30 cellular contexts compared by ENCODE assay signal in genomic region chr5:151449836-151450235, GRCh38. TPM values are rescaled to one million over a fixed set of nuclear protein-coding genes. Genes with fewer than 3 reads are reported as not detected.
DNase-seq lines count a peak whose midpoint lies in the region; ATAC-seq, FAIRE-seq and TF ChIP-seq lines count a peak whose summit lies in the region.
"Had no signal": no experiment of that assay in that cellular context is flagged by ENCODE, and none has a peak within 500 bp of the region (broad histone marks: within the 10 kb centered on the region; RNA-seq: fewer than 3 reads in every experiment).

No MANE protein-coding gene starts in this region.

- H3K9me3 ChIP-seq in astrocyte (ENCODE audit: insufficient read depth, low read depth, low read length) (no peaks in the 10 kb centered on the region), hepatocyte (ENCODE audit: low read depth) (no peaks in the 10 kb centered on the region)
- H3K9me3 ChIP-seq: breast epithelium, testis, vagina had no signal

- POLR2A ChIA-PET in activated CD8-positive, alpha-beta T cell treated with anti-CD3 and anti-CD28 coated beads for 36 hours (lab: Charles Lee), result interaction anchor here (0.7 to 0.8 kb wide), 2 partner anchors 18 to 1668 kb away, joined by 3 to 4 read pairs; no protein-coding TSS in a partner anchor

- no peak for TF ChIP-seq CTCF in astrocyte (IDR thresholded peaks at IDR 0.05; ENCODE audit: insufficient read depth, low read depth, low read length)
- TF ChIP-seq CTCF in hepatocyte (IDR thresholded peaks at IDR 0.05; ENCODE audit: poor library complexity), result no peak
- TF ChIP-seq CTCF in activated CD8-positive, alpha-beta T cell treated with anti-CD3 and anti-CD28 coated beads for 36 hours (IDR thresholded peaks at IDR 0.05), result no peak

- H3K4me2 ChIP-seq in astrocyte (ENCODE audit: low read length), result peak overlapping the region; percentile 99
- peak overlapping the region; percentile 97 for H3K4me2 ChIP-seq in hepatocyte

- no peak overlapping the region for H3K4me3 ChIP-seq in astrocyte (ENCODE audit: insufficient read depth, low read depth, low read length)
- no peak overlapping the region for H3K4me3 ChIP-seq in hepatocyte
- H3K4me3 ChIP-seq: neural progenitor cell, vagina had no signal

- H3K79me2 ChIP-seq in astrocyte (ENCODE audit: insufficient read depth, low read length), result peaks cover 38% of the 10 kb centered on the region
- H3K79me2 ChIP-seq in hepatocyte, result peaks cover 44% of the 10 kb centered on the region

- H3K27me3 Mint-ChIP-seq in astrocyte (ENCODE audit: low read depth, unreplicated experiment), result peaks cover 8% of the 10 kb centered on the region
- H3K27me3 Mint-ChIP-seq in activated CD8-positive, alpha-beta T cell treated with anti-CD3 and anti-CD28 coated beads for 36 hours, result peaks cover 7% of the 10 kb centered on the region

- H3K27ac Mint-ChIP-seq in astrocyte (ENCODE audit: unreplicated experiment), result no peak overlapping the region
- no peak overlapping the region for H3K27ac Mint-ChIP-seq in activated CD8-positive, alpha-beta T cell treated with anti-CD3 and anti-CD28 coated beads for 36 hours
- H3K27ac Mint-ChIP-seq: activated B cell treated with CpG ODN at 0.5 μM for 24 hours, neural progenitor cell, progenitor cell of endocrine pancreas had no signal

- peak; percentile 18 to 28 for DNase-seq in SHP77 (lab: John Stamatoyannopoulos, UW)
- DNase-seq in SHP77 treated with DMSO at 0.1 percent for 48 hours (lab: John Stamatoyannopoulos, UW), result no peak
- no peak for DNase-seq in astrocyte (ENCODE audit: low read depth)
- DNase-seq in hepatocyte (ENCODE audit: low spot score), result no peak
- no peak for DNase-seq in NCI-H2171 treated with DMSO at 0.1 percent for 48 hours (lab: John Stamatoyannopoulos, UW)
- no peak for DNase-seq in activated CD8-positive, alpha-beta T cell treated with anti-CD3 and anti-CD28 coated beads for 36 hours
- DNase-seq: activated B cell treated with CpG ODN at 0.5 μM for 24 hours; activated naive CD4-positive, alpha-beta T cell treated with anti-CD3 and anti-CD28 coated beads, Interleukin-2, amount 50 U/mL, for 16 hours; amniotic stem cell; DMS53; effector memory CD8-positive, alpha-beta T cell; foreskin keratinocyte; GDM1; H7; left cardiac atrium; NCI-H1436 treated with DMSO at 0.1 percent for 48 hours; NCI-H446; NK-92 treated with Interleukin-12 subunit alpha and Interleukin-12 subunit beta, amount 100 ng/mL, for 24 hours; PC-3; stimulated activated naive CD8-positive, alpha-beta T cell treated with anti-CD3 and anti-CD28 coated beads, Interleukin-15, Interleukin-2, amounts not matched to agents 100 U/mL and 50 U/mL, for 24 hours; testis had no signal

- no peak for ATAC-seq in HG02973 (IDR thresholded peaks at IDR 0.05; ENCODE audit: unreplicated experiment)
- ATAC-seq in HG03095 (IDR thresholded peaks at IDR 0.05; ENCODE audit: unreplicated experiment), result no peak
- no peak for ATAC-seq in activated CD8-positive, alpha-beta T cell treated with anti-CD3 and anti-CD28 coated beads for 36 hours
- ATAC-seq: effector memory CD8-positive, alpha-beta T cell; foreskin keratinocyte; left cardiac atrium; PC-3; Right ventricle myocardium inferior; sciatic nerve; stimulated activated naive CD8-positive, alpha-beta T cell treated with anti-CD3 and anti-CD28 coated beads, Interleukin-15, Interleukin-2, amounts not matched to agents 100 U/mL and 50 U/mL, for 24 hours had no signal

- CTCF ChIA-PET in activated CD8-positive, alpha-beta T cell treated with anti-CD3 and anti-CD28 coated beads for 36 hours (lab: Charles Lee), result interaction anchor here (0.8 to 3.0 kb wide), 4 partner anchors 9 to 202 kb away, joined by 3 to 34 read pairs (median 4); no protein-coding TSS in a partner anchor

- H3K9me3 Mint-ChIP-seq in astrocyte (ENCODE audit: unreplicated experiment), result no peaks in the 10 kb centered on the region
- H3K9me3 Mint-ChIP-seq in activated CD8-positive, alpha-beta T cell treated with anti-CD3 and anti-CD28 coated beads for 36 hours, result no peaks in the 10 kb centered on the region
- H3K9me3 Mint-ChIP-seq: activated B cell treated with CpG ODN at 0.5 μM for 24 hours; effector memory CD8-positive, alpha-beta T cell had no signal

- H3K27me3 ChIP-seq in astrocyte (ENCODE audit: insufficient read depth, low read length) (no peaks in the 10 kb centered on the region), hepatocyte (no peaks in the 10 kb centered on the region)
- H3K27me3 ChIP-seq: breast epithelium, neural progenitor cell, testis, vagina had no signal

- 99% methylated on average over 5 of the region's 5 CpGs for WGBS in hepatocyte (ENCODE audit: low lambda C conversion rate, missing lambda C conversion rate)

- FAIRE-seq in astrocyte (lab: Jason Lieb, UNC), result no peak
- FAIRE-seq: colon had no signal

- H3K36me3 ChIP-seq in astrocyte (ENCODE audit: insufficient read depth, low read length) (no peaks in the 10 kb centered on the region), hepatocyte (replicated peaks; ENCODE audit: insufficient read depth, low read depth) (no peaks in the 10 kb centered on the region)
- H3K36me3 ChIP-seq: breast epithelium, neural progenitor cell, vagina had no signal

- H3K36me3 Mint-ChIP-seq in astrocyte (ENCODE audit: low read depth, unreplicated experiment), result no peaks in the 10 kb centered on the region
- no peaks in the 10 kb centered on the region for H3K36me3 Mint-ChIP-seq in activated CD8-positive, alpha-beta T cell treated with anti-CD3 and anti-CD28 coated beads for 36 hours (ENCODE audit: low read depth)
- H3K36me3 Mint-ChIP-seq: neural progenitor cell had no signal

- no peaks in the 10 kb centered on the region for H3K9me2 ChIP-seq in hepatocyte (replicated peaks; ENCODE audit: insufficient read depth)

- H2AFZ ChIP-seq in astrocyte (ENCODE audit: low read depth, low read length) (no peak overlapping the region), hepatocyte (no peak overlapping the region)
- H2AFZ ChIP-seq: neural progenitor cell had no signal

- no peak overlapping the region for H3K4me3 Mint-ChIP-seq in astrocyte (ENCODE audit: unreplicated experiment)
- no peak overlapping the region for H3K4me3 Mint-ChIP-seq in activated CD8-positive, alpha-beta T cell treated with anti-CD3 and anti-CD28 coated beads for 36 hours

- H3K4me1 ChIP-seq in astrocyte (ENCODE audit: insufficient read depth, low read length) (peaks cover 22% of the 10 kb centered on the region), hepatocyte (ENCODE audit: insufficient read depth) (peaks cover 19% of the 10 kb centered on the region)
- H3K4me1 ChIP-seq: breast epithelium, foreskin keratinocyte had no signal

- intact Hi-C loops in activated CD8-positive, alpha-beta T cell treated with anti-CD3 and anti-CD28 coated beads for 36 hours (cut with micrococcal nuclease), result loop anchor here (5.0 kb wide), 3 partner anchors 72 to 297 kb away; no protein-coding TSS in a partner anchor

- H3K4me1 Mint-ChIP-seq in astrocyte (ENCODE audit: low read depth, unreplicated experiment), result peaks cover 18% of the 10 kb centered on the region
- peaks cover 26% of the 10 kb centered on the region for H3K4me1 Mint-ChIP-seq in activated CD8-positive, alpha-beta T cell treated with anti-CD3 and anti-CD28 coated beads for 36 hours (ENCODE audit: low read depth)

- no peak overlapping the region for H3K9ac ChIP-seq in astrocyte (ENCODE audit: low read length)
- H3K9ac ChIP-seq: neural progenitor cell had no signal

- peaks cover 17% of the 10 kb centered on the region for H4K20me1 ChIP-seq in astrocyte (ENCODE audit: insufficient read depth, low read length)
- H4K20me1 ChIP-seq in hepatocyte (ENCODE audit: insufficient read depth, poor library complexity, severe bottlenecking), result no peaks in the 10 kb centered on the region

- no peak overlapping the region for H3K27ac ChIP-seq in astrocyte (ENCODE audit: low read depth, low read length)
- H3K27ac ChIP-seq in hepatocyte, result no peak overlapping the region
- H3K27ac ChIP-seq: breast epithelium, foreskin keratinocyte, neural progenitor cell, vagina had no signal

RNA-seq across cellular contexts. Expression of gene SLC36A1, which starts 2.4 kb away (rescaled TPM):
- total RNA-seq in astrocyte (6.0 and 6.4 TPM in 2 replicates), hepatocyte (18.2 and 19.5 TPM in 2 replicates)
- 10.9 and 13.5 TPM in 2 replicates for polyA plus RNA-seq in hepatocyte
- 1 to 10 TPM; 3.5 to 3.7 TPM for total RNA-seq in activated CD8-positive, alpha-beta T cell treated with anti-CD3 and anti-CD28 coated beads for 36 hours

Comparison
In these comparisons a context has a peak if more than half of its experiments do, and no peak if none do; other contexts are left out.
1. DNase-seq: peak in SHP77 (2 of 2); none in SHP77 treated with DMSO at 0.1 percent for 48 hours (single experiment), astrocyte (single experiment), hepatocyte (single experiment), NCI-H2171 treated with DMSO at 0.1 percent for 48 hours (single experiment) and activated CD8-positive, alpha-beta T cell treated with anti-CD3 and anti-CD28 coated beads for 36 hours (single experiment).